Comparison of ENCODE assay signal across 8 cellular contexts in the genomic region with DNA sequence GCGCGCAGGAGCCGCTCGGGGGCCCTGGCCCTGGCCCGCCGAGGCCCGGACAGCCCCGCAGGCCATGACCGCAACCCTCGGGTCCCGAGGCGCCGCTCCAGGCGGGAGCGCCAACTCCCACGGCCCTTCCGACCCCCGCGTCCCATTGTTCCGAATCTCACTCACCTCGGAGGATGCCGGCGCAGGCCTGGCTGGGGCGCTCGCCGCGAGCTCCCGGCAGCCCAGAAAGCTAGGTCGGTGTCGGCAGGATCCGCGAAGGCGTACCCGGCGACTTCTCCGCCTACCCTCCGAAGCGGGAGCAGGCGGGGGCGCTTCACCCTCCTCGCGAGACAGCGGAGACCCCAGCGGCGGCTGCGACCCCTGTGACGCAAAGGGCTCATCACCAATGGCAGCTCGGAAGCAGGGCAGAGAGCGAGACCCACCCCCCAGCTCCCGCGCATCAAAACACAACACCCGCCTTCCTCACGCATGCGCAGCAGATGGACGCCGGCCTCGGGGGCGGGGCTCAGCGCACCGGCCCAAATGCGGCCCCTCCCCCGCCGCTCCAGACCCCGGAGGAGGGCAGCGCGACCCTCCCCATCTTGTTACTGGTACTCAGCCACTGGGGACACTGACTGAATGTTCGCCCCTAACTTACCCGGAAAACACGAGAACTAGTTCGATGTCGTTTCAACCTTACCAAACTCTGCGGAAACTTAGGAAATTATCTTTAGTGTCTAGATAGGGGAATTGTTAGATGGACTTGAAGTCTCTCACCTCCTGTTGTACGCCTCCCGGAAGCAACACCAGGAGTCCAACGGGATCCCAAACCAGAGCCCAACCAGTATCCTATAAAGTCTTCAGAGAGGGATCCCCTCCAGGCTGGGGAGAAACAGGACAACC. TPM values are rescaled to one million over a fixed set of nuclear protein-coding genes. Genes with fewer than 3 reads are reported as not detected.
A peak's percentile ranks its signal among the peaks of the same experiment; 100 is the strongest.
DNase-seq lines count a peak whose midpoint lies in the region; ATAC-seq and TF ChIP-seq lines count a peak whose summit lies in the region.

No MANE protein-coding gene starts in this region.

- peak; percentile 58 for ATAC-seq in GM19351 (IDR thresholded peaks at IDR 0.05; ENCODE audit: unreplicated experiment)
- peak; percentile 62 for ATAC-seq in HG03520 (IDR thresholded peaks at IDR 0.05; ENCODE audit: unreplicated experiment)
- ATAC-seq in left lung, result peak; percentile 84

- no peak for TF ChIP-seq CTCF in left lung (IDR thresholded peaks at IDR 0.05)

- H3K27ac ChIP-seq in left lung, result peak overlapping the region; percentile 95 to 97

- H3K4me3 ChIP-seq in left lung, result peak overlapping the region; percentile 88 to 94

- no peaks in the 10 kb centered on the region for H3K9me3 ChIP-seq in left lung

- no peaks in the 10 kb centered on the region for H3K27me3 ChIP-seq in left lung

- DNase-seq in C1 segment of cervical spinal cord (lab: John Stamatoyannopoulos, UW) (peak; percentile 50 to 96 (median 90)), NCI-H526 treated with DMSO at 0.1 percent for 48 hours (lab: John Stamatoyannopoulos, UW) (peak; percentile 88), dedifferentiated amniotic fluid mesenchymal stem cell (ENCODE audit: extremely low spot score) (peak; percentile 93), left lung (peak; percentile 93 to 95)
- DNase-seq in activated CD4-positive, alpha-beta T cell treated with anti-CD3 and anti-CD28 coated beads, Interleukin-2, amount 50 U/mL, for 1 hour, result peak; percentile 94
- DNase-seq in stimulated activated CD4-positive, alpha-beta T cell treated with anti-CD3 and anti-CD28 coated beads, Interleukin-2, amount 100 ng/mL, for 48 hours, result peak; percentile 85 to 87

- peaks cover 0 to 4% of the 10 kb centered on the region in 2 donors for H3K36me3 ChIP-seq in left lung

- intact Hi-C loops in left lung (cut with DNase I), result no loop called here

- H3K4me1 ChIP-seq in left lung, result peaks cover 0 to 33% of the 10 kb centered on the region in 2 donors

RNA-seq across cellular contexts. Expression of gene SMIM27, which starts 1.3 kb away (rescaled TPM):
- total RNA-seq in left lung, result 10 to 100 TPM in 1 of 2 donors, 1 to 10 TPM in 1; 8.0 to 14.4 TPM

RNA-seq across cellular contexts. Expression of gene TOPORS, which starts 1.5 kb away (rescaled TPM):
- total RNA-seq in left lung, result 10 to 100 TPM; 13.2 to 15.1 TPM

RNA-seq across cellular contexts. Expression of gene NDUFB6, which starts 22.1 kb away (rescaled TPM):
- 10 to 100 TPM; 44.1 to 51.2 TPM for total RNA-seq in left lung

RNA-seq across cellular contexts. Expression of gene RIGI, which starts 24.9 kb away (rescaled TPM):
- 10 to 100 TPM; 13.7 to 15.6 TPM for total RNA-seq in left lung

Comparison
In these comparisons a context has a peak if more than half of its experiments do, and no peak if none do; other contexts are left out.
1. Peak in every context shown above with its lines: DNase-seq, ATAC-seq, H3K4me3 ChIP-seq and H3K27ac ChIP-seq.